12 cellular contexts compared by ENCODE assay signal in genomic region chr1:203684077-203684476, GRCh38.
"Had no signal": no experiment of that assay in that cellular context is flagged by ENCODE, and none has a peak within 500 bp of the region (broad histone marks: within the 10 kb centered on the region; RNA-seq: fewer than 3 reads in every experiment).

No MANE protein-coding gene starts in this region.

- ATAC-seq: heart right ventricle, left lung had no signal

- H3K9me3 Mint-ChIP-seq: activated naive CD8-positive, alpha-beta T cell treated with anti-CD3 and anti-CD28 coated beads for 36 hours; memory B cell; neural crest cell had no signal

- H3K4me1 ChIP-seq: parathyroid adenoma had no signal

- H3K27me3 Mint-ChIP-seq: activated naive CD8-positive, alpha-beta T cell treated with anti-CD3 and anti-CD28 coated beads for 36 hours; memory B cell had no signal

- DNase-seq: activated CD4-positive, CD25-positive, alpha-beta regulatory T cell; activated gamma-delta T cell treated with Interleukin-2 at 50 U/mL for 16 hours; activated naive CD8-positive, alpha-beta T cell treated with anti-CD3 and anti-CD28 coated beads for 36 hours; heart right ventricle; left lung; small intestine; thyroid gland had no signal

- H3K27ac ChIP-seq: parathyroid adenoma, SK-N-MC, thyroid gland had no signal

- H3K4me3 Mint-ChIP-seq: activated naive CD8-positive, alpha-beta T cell treated with anti-CD3 and anti-CD28 coated beads for 36 hours; memory B cell; neural crest cell had no signal

- H3K27me3 ChIP-seq: gastrocnemius medialis, heart right ventricle, left lung, thyroid gland had no signal

- H3K9me3 ChIP-seq: gastrocnemius medialis, heart right ventricle, left lung, thyroid gland had no signal

- H3K4me3 ChIP-seq: gastrocnemius medialis, heart right ventricle, left lung, SK-N-MC, thyroid gland had no signal

- H3K27ac Mint-ChIP-seq: activated naive CD8-positive, alpha-beta T cell treated with anti-CD3 and anti-CD28 coated beads for 36 hours had no signal

- H3K36me3 ChIP-seq: thyroid gland had no signal
